Comparison of ENCODE assay signal across 24 cellular contexts in the genomic region with DNA sequence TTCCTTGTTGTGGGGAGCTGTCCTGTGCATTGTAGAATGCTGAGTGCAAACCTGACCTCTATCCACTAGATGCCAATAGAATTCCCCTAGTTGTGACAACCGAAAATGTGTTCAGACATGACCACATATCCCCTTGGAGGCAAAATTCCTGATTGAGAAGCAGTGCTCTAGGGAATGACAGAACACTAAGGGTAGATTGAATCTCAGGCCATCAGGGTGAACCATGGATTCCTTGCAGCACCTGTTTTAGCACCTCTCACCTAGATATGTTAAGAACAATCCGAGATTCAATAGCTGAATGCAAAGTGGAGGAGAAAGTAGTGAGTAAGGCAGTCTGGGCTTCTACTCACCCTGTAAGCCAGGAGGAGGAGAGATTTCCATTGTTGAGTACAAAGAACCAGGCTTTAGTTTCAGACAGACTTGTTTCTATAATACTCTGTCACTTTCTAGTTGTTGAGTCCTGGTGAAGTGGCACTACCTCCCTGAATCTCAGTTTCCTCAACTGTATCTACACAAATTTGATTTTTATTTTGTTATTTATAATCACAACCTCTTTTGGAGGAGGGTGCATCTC.
"Had no signal": no experiment of that assay in that cellular context is flagged by ENCODE, and none has a peak within 500 bp of the region (broad histone marks: within the 10 kb centered on the region; RNA-seq: fewer than 3 reads in every experiment).

No MANE protein-coding gene starts in this region.

- H3K9me3 ChIP-seq: SJSA1 had no signal

- DNase-seq: activated CD4-positive, alpha-beta T cell treated with anti-CD3 and anti-CD28 coated beads for 4 hours; activated CD8-positive, alpha-beta T cell treated with anti-CD3 and anti-CD28 coated beads for 36 hours; activated effector memory CD4-positive, alpha-beta T cell treated with anti-CD3 and anti-CD28 coated beads, Interleukin-2, amount 50 U/mL, for 16 hours; activated naive CD4-positive, alpha-beta T cell treated with Interleukin-2 at 50 U/mL for 16 hours; activated naive CD8-positive, alpha-beta T cell treated with anti-CD3 and anti-CD28 coated beads, Interleukin-2, amount 50 U/mL, for 24 hours; activated T-cell treated with anti-CD3 and anti-CD28 coated beads, Interleukin-2, amount 50 U/mL, for 24 hours; amniotic stem cell; KG1; MV-4-11; NCI-H1105; NCI-H1436; NCI-H1694 treated with DMSO at 0.1 percent for 48 hours; NCI-H2029 treated with DMSO at 0.1 percent for 48 hours; NCI-H345; NCI-H510A; NCI-H526 treated with DMSO at 0.1 percent for 48 hours; NCI-H82; SHP77; SW 1271 had no signal

- H3K4me3 ChIP-seq: ascending aorta, SJSA1 had no signal

- H3K4me1 ChIP-seq: ascending aorta, SJSA1 had no signal

- H3K36me3 ChIP-seq: ascending aorta, SJSA1 had no signal

- H3K27ac ChIP-seq: ascending aorta, SJSA1 had no signal

- ATAC-seq: activated CD4-positive, CD25-positive, alpha-beta regulatory T cell treated with anti-CD3 and anti-CD28 coated beads, Interleukin-2, amount 50 U/mL, for 24 hours; activated CD8-positive, alpha-beta T cell treated with anti-CD3 and anti-CD28 coated beads for 36 hours; activated naive CD4-positive, alpha-beta T cell treated with anti-CD3 and anti-CD28 coated beads, Interleukin-2, amount 50 U/mL, for 72 hours; activated naive CD8-positive, alpha-beta T cell treated with anti-CD3 and anti-CD28 coated beads, Interleukin-2, amount 50 U/mL, for 24 hours; SK-N-SH treated with all-trans-retinoic acid at 6 μM for 48 hours had no signal

- H3K27me3 ChIP-seq: ascending aorta, SJSA1 had no signal
